Comparison of ENCODE assay signal across 8 cellular contexts in genomic region chr15:83365370-83365938, GRCh38.
DNase-seq lines count a peak whose midpoint lies in the region; ATAC-seq and TF ChIP-seq lines count a peak whose summit lies in the region.

No MANE protein-coding gene starts in this region.

- peaks cover 6% of the 10 kb centered on the region for H3K4me1 Mint-ChIP-seq in chondrocyte (ENCODE audit: low read depth)
- H3K4me1 Mint-ChIP-seq in stimulated activated naive CD8-positive, alpha-beta T cell treated with anti-CD3 and anti-CD28 coated beads, Interleukin-15, Interleukin-2, amounts not matched to agents 100 ng/mL and 50 ng/mL, for 24 hours (ENCODE audit: low read depth), result peaks cover 10% of the 10 kb centered on the region

- H3K27me3 Mint-ChIP-seq in chondrocyte (ENCODE audit: low read depth), result peaks cover 8% of the 10 kb centered on the region
- H3K27me3 Mint-ChIP-seq in stimulated activated naive CD8-positive, alpha-beta T cell treated with anti-CD3 and anti-CD28 coated beads, Interleukin-15, Interleukin-2, amounts not matched to agents 100 ng/mL and 50 ng/mL, for 24 hours, result peaks cover 66% of the 10 kb centered on the region

- no peak for ATAC-seq in GM19395 (IDR thresholded peaks at IDR 0.05; ENCODE audit: unreplicated experiment)

- H3K27ac Mint-ChIP-seq in chondrocyte (ENCODE audit: unreplicated experiment), result peak overlapping the region; percentile 61
- no peak overlapping the region for H3K27ac Mint-ChIP-seq in stimulated activated naive CD8-positive, alpha-beta T cell treated with anti-CD3 and anti-CD28 coated beads, Interleukin-15, Interleukin-2, amounts not matched to agents 100 ng/mL and 50 ng/mL, for 24 hours

- DNase-seq in ELR (ENCODE audit: low read depth) (peak; percentile 66), NOMO-1 treated with DMSO at 0.1 percent for 48 hours (lab: John Stamatoyannopoulos, UW; ENCODE audit: unreplicated experiment) (peak; percentile 89), chondrocyte (ENCODE audit: low spot score) (no peak), kidney tubule cell (ENCODE audit: low spot score) (peak; percentile 39), RKO (ENCODE audit: low spot score) (no peak), GM20000 (ENCODE audit: low spot score) (no peak)

- H3K36me3 Mint-ChIP-seq in chondrocyte (ENCODE audit: low read depth), result no peaks in the 10 kb centered on the region
- no peaks in the 10 kb centered on the region for H3K36me3 Mint-ChIP-seq in stimulated activated naive CD8-positive, alpha-beta T cell treated with anti-CD3 and anti-CD28 coated beads, Interleukin-15, Interleukin-2, amounts not matched to agents 100 ng/mL and 50 ng/mL, for 24 hours (ENCODE audit: low read depth)

- no peaks in the 10 kb centered on the region for H3K9me3 Mint-ChIP-seq in chondrocyte (ENCODE audit: low read depth)
- H3K9me3 Mint-ChIP-seq in stimulated activated naive CD8-positive, alpha-beta T cell treated with anti-CD3 and anti-CD28 coated beads, Interleukin-15, Interleukin-2, amounts not matched to agents 100 ng/mL and 50 ng/mL, for 24 hours, result no peaks in the 10 kb centered on the region

- peak overlapping the region; percentile 73 for H3K4me3 Mint-ChIP-seq in chondrocyte (ENCODE audit: unreplicated experiment)
- peak overlapping the region; percentile 56 for H3K4me3 Mint-ChIP-seq in stimulated activated naive CD8-positive, alpha-beta T cell treated with anti-CD3 and anti-CD28 coated beads, Interleukin-15, Interleukin-2, amounts not matched to agents 100 ng/mL and 50 ng/mL, for 24 hours

- TF ChIP-seq CTCF in chondrocyte (IDR thresholded peaks at IDR 0.05) (peak; percentile 10), GM20000 (IDR thresholded peaks at IDR 0.05; ENCODE audit: extremely low read depth, missing control alignments) (no peak)

Comparison
In these comparisons a context has a peak if more than half of its experiments do, and no peak if none do; other contexts are left out.
1. DNase-seq: peak in ELR (single experiment), NOMO-1 treated with DMSO at 0.1 percent for 48 hours (single experiment) and kidney tubule cell (single experiment); none in chondrocyte (single experiment), RKO (single experiment) and GM20000 (single experiment).